In genomic region chr7:45028138-45028919, GRCh38 we compare ENCODE assay signal across 1 cellular context.
TF ChIP-seq lines count a peak whose summit lies in the region.

No MANE protein-coding gene starts in this region.

TF ChIP-seq in IMR-90, 13 proteins besides CTCF, POLR2A, EP300 and RAD21:
- TF ChIP-seq USF2 (IDR thresholded peaks at IDR 0.05; ENCODE audit: low read depth, low read length) (no peak), MXI1 (IDR thresholded peaks at IDR 0.05; ENCODE audit: borderline replicate concordance, low read depth, low read length) (no peak), NFE2L2 (IDR thresholded peaks at IDR 0.05; ENCODE audit: low read depth, low read length) (no peak), BHLHE40 (IDR thresholded peaks at IDR 0.05; ENCODE audit: low read depth, low read length) (no peak), MAFK (IDR thresholded peaks at IDR 0.05; ENCODE audit: low read depth, low read length) (no peak), RFX5 (IDR thresholded peaks at IDR 0.05; ENCODE audit: low read depth, low read length) (no peak), SMC3 (IDR thresholded peaks at IDR 0.05; ENCODE audit: low read depth, low read length) (no peak), FOS (IDR thresholded peaks at IDR 0.05; ENCODE audit: low read depth, low read length) (no peak), RCOR1 (IDR thresholded peaks at IDR 0.05; ENCODE audit: insufficient replicate concordance, low read length) (no peak), ELK1 (IDR thresholded peaks at IDR 0.05; ENCODE audit: borderline replicate concordance, low read depth, low read length) (no peak), CHD1 (IDR thresholded peaks at IDR 0.05; ENCODE audit: low read depth, low read length) (no peak), MAZ (IDR thresholded peaks at IDR 0.05; ENCODE audit: borderline replicate concordance, low read depth, low read length) (no peak), CEBPB (IDR thresholded peaks at IDR 0.05; ENCODE audit: low read depth, low read length) (no peak)
